Comparison of ENCODE assay signal across 9 cellular contexts in the genomic region with DNA sequence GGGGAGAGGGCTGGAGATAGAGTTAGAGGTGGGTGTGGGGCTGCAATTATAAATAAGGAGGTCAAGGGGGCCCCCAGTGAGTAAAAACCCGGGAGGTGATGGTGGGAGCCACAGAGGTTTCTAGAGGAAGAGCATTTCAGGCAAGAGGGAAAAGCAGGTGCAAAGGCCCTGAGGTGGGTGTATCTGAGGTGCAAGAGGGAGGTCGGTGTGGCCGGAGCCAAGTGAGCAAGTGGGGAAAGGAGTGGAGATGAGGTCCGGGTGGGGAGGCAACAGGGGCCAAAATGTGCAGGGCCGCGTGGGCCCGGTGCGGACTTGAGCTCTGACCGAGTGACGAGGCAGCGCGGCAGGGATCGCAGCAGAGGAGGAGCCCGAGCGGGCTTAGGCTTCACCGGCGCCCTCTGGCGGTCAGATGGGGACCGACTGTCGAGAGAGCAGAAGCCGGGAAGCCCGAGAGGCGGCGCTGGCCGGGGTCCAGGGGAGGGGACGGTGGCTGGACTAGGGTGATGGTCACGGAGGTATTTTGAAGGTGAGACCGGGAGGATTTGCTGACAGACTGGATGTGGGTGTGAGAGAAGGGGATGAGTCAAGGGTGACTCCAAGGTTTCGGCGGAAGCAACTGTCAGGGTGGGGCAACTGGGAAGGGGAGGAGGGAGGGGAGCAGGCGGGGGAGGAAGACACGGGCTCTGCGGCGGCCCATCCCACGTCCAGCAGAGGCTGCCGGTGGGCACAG. TPM values are rescaled to one million over a fixed set of nuclear protein-coding genes. Genes with fewer than 3 reads are reported as not detected.
DNase-seq lines count a peak whose midpoint lies in the region; ATAC-seq, FAIRE-seq and TF ChIP-seq lines count a peak whose summit lies in the region.
"Had no signal": no experiment of that assay in that cellular context is flagged by ENCODE, and none has a peak within 500 bp of the region (broad histone marks: within the 10 kb centered on the region; RNA-seq: fewer than 3 reads in every experiment).

No MANE protein-coding gene starts in this region.

- DNase-seq in CD8-positive, alpha-beta memory T cell, result peak; percentile 72 to 88 (median 80)
- DNase-seq in HT-29 (ENCODE audit: low spot score) (peak; percentile 98), NT2/D1 (ENCODE audit: low read depth, low spot score) (peak; percentile 63), endothelial cell of umbilical vein (ENCODE audit: low read depth, low spot score) (peak; percentile 74), midbrain (lab: John Stamatoyannopoulos, UW) (peak; percentile 75)
- peak; percentile 65 for DNase-seq in activated CD8-positive, alpha-beta memory T cell treated with anti-CD3 and anti-CD28 coated beads, Interleukin-2, amount 50 U/mL, for 24 hours (ENCODE audit: extremely low read depth)
- DNase-seq in stimulated activated CD8-positive, alpha-beta memory T cell treated with anti-CD3 and anti-CD28 coated beads, Interleukin-15, amount 100 ng/mL, for 4 hours (ENCODE audit: low read depth in 2 of 2), result peak; percentile 55 to 60

- peak overlapping the region; percentile 11 for H3K4me2 ChIP-seq in endothelial cell of umbilical vein (ENCODE audit: insufficient read depth, low read length)

- POLR2A ChIA-PET in CD8-positive, alpha-beta memory T cell (lab: Charles Lee), result interaction anchor here (0.6 kb wide), 1 partner anchor 57 kb away, joined by 3 read pairs; no protein-coding TSS in a partner anchor
- POLR2A ChIA-PET in endothelial cell of umbilical vein (lab: Charles Lee), result interaction anchor here (0.6 kb wide), 1 partner anchor 20 kb away, joined by 3 read pairs; no protein-coding TSS in a partner anchor

- TF ChIP-seq POLR2A in endothelial cell of umbilical vein (IDR thresholded peaks at IDR 0.05; ENCODE audit: low read depth, low read length), result no peak

- dilution Hi-C loops in endothelial cell of umbilical vein (cut with MboI; ENCODE audit: extremely low pct_ligation_motif_present, low sequenced_read_pairs), result no loop called here

- no peaks in the 10 kb centered on the region for H3K9me1 ChIP-seq in endothelial cell of umbilical vein (replicated peaks; ENCODE audit: control insufficient read depth, extremely low read depth, insufficient read depth, low read length)

- intact Hi-C loops in endothelial cell of umbilical vein (cut with micrococcal nuclease), result loop anchor here (1.0 kb wide), 1 partner anchor 83 kb away; no protein-coding TSS in a partner anchor

- H3K36me3 Mint-ChIP-seq in CD8-positive, alpha-beta memory T cell, result no peaks in the 10 kb centered on the region

- H3K4me3 ChIP-seq in CD8-positive, alpha-beta memory T cell (ENCODE audit: low read length), result peak overlapping the region; percentile 52
- peak overlapping the region; percentile 27 for H3K4me3 ChIP-seq in NT2/D1 (ENCODE audit: insufficient read length, low read depth)
- peak overlapping the region in 1 of 3 experiments; percentile 3 for H3K4me3 ChIP-seq in endothelial cell of umbilical vein (replicated peaks in 1 of 3; ENCODE audit: insufficient read depth in 1 of 3, low read depth in 1 of 3, low read length in 3 of 3)

- peak overlapping the region in 5 of 8 donors; percentile 11 to 78 (median 48) for H3K27ac Mint-ChIP-seq in CD8-positive, alpha-beta memory T cell

- no peak for ATAC-seq in GM21737 (IDR thresholded peaks at IDR 0.05; ENCODE audit: unreplicated experiment)

- peak overlapping the region; percentile 40 for H2AFZ ChIP-seq in endothelial cell of umbilical vein (ENCODE audit: low read depth, low read length)

- no peaks in the 10 kb centered on the region for H3K36me3 ChIP-seq in CD8-positive, alpha-beta memory T cell (ENCODE audit: insufficient read depth, low read length)
- H3K36me3 ChIP-seq in NT2/D1 (ENCODE audit: insufficient read depth, insufficient read length, low read length) (no peaks in the 10 kb centered on the region), endothelial cell of umbilical vein (ENCODE audit: control insufficient read depth in 2 of 2, extremely low read depth in 1 of 2, insufficient read depth in 2 of 2, low read length in 2 of 2) (no peaks in the 10 kb centered on the region)

- no peak overlapping the region for H3K27ac ChIP-seq in CD8-positive, alpha-beta memory T cell (ENCODE audit: low read depth, low read length)
- H3K27ac ChIP-seq in endothelial cell of umbilical vein (ENCODE audit: insufficient read depth, low read depth, low read length), result no peak overlapping the region

- H3K9me3 ChIP-seq in CD8-positive, alpha-beta memory T cell (ENCODE audit: low read length), result no peaks in the 10 kb centered on the region
- H3K9me3 ChIP-seq in NT2/D1 (ENCODE audit: insufficient read depth, low read length), result no peaks in the 10 kb centered on the region
- H3K9me3 ChIP-seq in endothelial cell of umbilical vein (replicated peaks; ENCODE audit: control insufficient read depth, insufficient read depth, low read length), result no peaks in the 10 kb centered on the region

- CTCF ChIA-PET in CD8-positive, alpha-beta memory T cell (lab: Charles Lee), result interaction anchor here (0.7 to 11.2 kb wide), 13 partner anchors 9 to 256 kb away, joined by 3 to 152 read pairs (median 3); a partner anchor contains a TSS
- CTCF ChIA-PET in endothelial cell of umbilical vein (lab: Charles Lee), result interaction anchor here (0.5 to 14.1 kb wide), 39 partner anchors 8 to 322 kb away, joined by 3 to 507 read pairs (median 4); a partner anchor contains a TSS

- H3K4me1 Mint-ChIP-seq in CD8-positive, alpha-beta memory T cell, result peaks cover 10 to 17% (median 15%) of the 10 kb centered on the region in 3 donors

- no TSS peak for BruUV-seq in endothelial cell of umbilical vein (replicated peaks; lab: Mats Ljungman, UMichigan)

- peak overlapping the region; percentile 44 for H3K9ac ChIP-seq in NT2/D1 (ENCODE audit: insufficient read length, low read depth)
- no peak overlapping the region for H3K9ac ChIP-seq in endothelial cell of umbilical vein (replicated peaks; ENCODE audit: extremely low read depth, insufficient read depth, low read length)

- H3K27me3 ChIP-seq in CD8-positive, alpha-beta memory T cell (ENCODE audit: insufficient read depth, low read length, poor library complexity, severe bottlenecking), result no peaks in the 10 kb centered on the region
- H3K27me3 ChIP-seq in NT2/D1 (ENCODE audit: insufficient read depth, insufficient read length) (no peaks in the 10 kb centered on the region), endothelial cell of umbilical vein (ENCODE audit: control insufficient read depth in 2 of 2, insufficient read depth in 2 of 2, low read length in 2 of 2) (no peaks in the 10 kb centered on the region)

- H3K4me1 ChIP-seq in CD8-positive, alpha-beta memory T cell (ENCODE audit: insufficient read depth, low read length), result peaks cover 6% of the 10 kb centered on the region
- H3K4me1 ChIP-seq in NT2/D1 (ENCODE audit: insufficient read depth, insufficient read length) (peaks cover 3% of the 10 kb centered on the region), endothelial cell of umbilical vein (ENCODE audit: control insufficient read depth, extremely low read depth, insufficient read depth, low read length) (no peaks in the 10 kb centered on the region)

- no peaks in the 10 kb centered on the region for H3K79me2 ChIP-seq in endothelial cell of umbilical vein (ENCODE audit: control insufficient read depth, insufficient read depth, low read length)

- H3K9me3 Mint-ChIP-seq in CD8-positive, alpha-beta memory T cell, result no peaks in the 10 kb centered on the region

- H3K4me3 Mint-ChIP-seq in CD8-positive, alpha-beta memory T cell, result peak overlapping the region; percentile 46 to 81 (median 65)

- H3K27me3 Mint-ChIP-seq in CD8-positive, alpha-beta memory T cell, result peaks cover 2 to 10% of the 10 kb centered on the region in 2 donors

- no peaks in the 10 kb centered on the region for H4K20me1 ChIP-seq in endothelial cell of umbilical vein (replicated peaks; ENCODE audit: control insufficient read depth, extremely low read depth, insufficient read depth, low read length)

- peak; percentile 84 for FAIRE-seq in endothelial cell of umbilical vein (lab: Jason Lieb, UNC)
- FAIRE-seq: TTC549 had no signal

- TF ChIP-seq CTCF in endothelial cell of umbilical vein (IDR thresholded peaks at IDR 0.05; ENCODE audit: extremely low read depth in 1 of 2, insufficient read depth in 1 of 2, low read depth in 1 of 2, low read length in 2 of 2), result peak; percentile 97 to 98

RNA-seq across cellular contexts. Expression of a gene that starts 17.7 kb away (rescaled TPM):
- total RNA-seq in CD8-positive, alpha-beta memory T cell, result not detected
- polyA plus RNA-seq in CD8-positive, alpha-beta memory T cell, result not detected
- 2.3 and 3.4 TPM in 2 replicates for total RNA-seq in HT-29 (2014; rRNA removed; shearing (Covaris generic))
- not detected in 2 replicates for total RNA-seq in endothelial cell of umbilical vein
- polyA plus RNA-seq in endothelial cell of umbilical vein, result not detected in 2 replicates
- not detected in 2 replicates for polyA plus RNA-seq in endothelial cell of umbilical vein (2011; cell fraction: cytosol; rRNA removed)
- polyA plus RNA-seq in endothelial cell of umbilical vein (2011; cell fraction: nucleus; rRNA removed), result not detected in 2 replicates
- polyA plus RNA-seq in endothelial cell of umbilical vein (2012), result not detected in 2 replicates
- polyA minus RNA-seq in endothelial cell of umbilical vein, result not detected in 2 replicates
- polyA minus RNA-seq in endothelial cell of umbilical vein (2011; cell fraction: cytosol; rRNA and poly(A)+ RNA removed), result not detected
- not detected in 2 replicates for polyA minus RNA-seq in endothelial cell of umbilical vein (2011; cell fraction: nucleus; rRNA and poly(A)+ RNA removed)

RNA-seq across cellular contexts. Expression of a gene that starts 26.0 kb away (rescaled TPM):
- 1 to 10 TPM; 3.7 to 5.4 TPM for total RNA-seq in CD8-positive, alpha-beta memory T cell
- not detected for polyA plus RNA-seq in CD8-positive, alpha-beta memory T cell
- total RNA-seq in HT-29 (2014; rRNA removed; shearing (Covaris generic)), result 15.9 and 18.5 TPM in 2 replicates
- total RNA-seq in endothelial cell of umbilical vein, result 1.7 and 3.5 TPM in 2 replicates
- polyA plus RNA-seq in endothelial cell of umbilical vein, result 0.04 and 0.10 TPM in 2 replicates
- polyA plus RNA-seq in endothelial cell of umbilical vein (2011; cell fraction: cytosol; rRNA removed), result not detected in 2 replicates
- polyA plus RNA-seq in endothelial cell of umbilical vein (2011; cell fraction: nucleus; rRNA removed), result 0.76 and 1.0 TPM in 2 replicates
- not detected in 2 replicates for polyA plus RNA-seq in endothelial cell of umbilical vein (2012)
- 0.59 and 0.63 TPM in 2 replicates for polyA minus RNA-seq in endothelial cell of umbilical vein
- polyA minus RNA-seq in endothelial cell of umbilical vein (2011; cell fraction: cytosol; rRNA and poly(A)+ RNA removed), result not detected
- polyA minus RNA-seq in endothelial cell of umbilical vein (2011; cell fraction: nucleus; rRNA and poly(A)+ RNA removed), result 0.91 and 4.4 TPM in 2 replicates

RNA-seq across cellular contexts. Expression of a gene that starts 30.1 kb away (rescaled TPM):
- 1,000 to 10,000 TPM; 1,778 to 1,810 TPM for total RNA-seq in CD8-positive, alpha-beta memory T cell
- 1,821 TPM for polyA plus RNA-seq in CD8-positive, alpha-beta memory T cell
- total RNA-seq in HT-29 (2014; rRNA removed; shearing (Covaris generic)), result 6,271 and 6,382 TPM in 2 replicates
- 1,402 and 1,407 TPM in 2 replicates for total RNA-seq in endothelial cell of umbilical vein
- 2,154 and 2,376 TPM in 2 replicates for polyA plus RNA-seq in endothelial cell of umbilical vein
- 1,380 and 1,833 TPM in 2 replicates for polyA plus RNA-seq in endothelial cell of umbilical vein (2011; cell fraction: cytosol; rRNA removed)
- polyA plus RNA-seq in endothelial cell of umbilical vein (2011; cell fraction: nucleus; rRNA removed), result 597 and 638 TPM in 2 replicates
- polyA plus RNA-seq in endothelial cell of umbilical vein (2012), result 1,901 and 3,069 TPM in 2 replicates
- 547 and 582 TPM in 2 replicates for polyA minus RNA-seq in endothelial cell of umbilical vein
- polyA minus RNA-seq in endothelial cell of umbilical vein (2011; cell fraction: cytosol; rRNA and poly(A)+ RNA removed), result 814 TPM
- polyA minus RNA-seq in endothelial cell of umbilical vein (2011; cell fraction: nucleus; rRNA and poly(A)+ RNA removed), result 103 and 151 TPM in 2 replicates

RNA-seq across cellular contexts. Expression of a gene that starts 30.5 kb away (rescaled TPM):
- 10 to 100 TPM; 37.5 to 38.5 TPM for total RNA-seq in CD8-positive, alpha-beta memory T cell
- polyA plus RNA-seq in CD8-positive, alpha-beta memory T cell, result 10.2 TPM
- total RNA-seq in HT-29 (2014; rRNA removed; shearing (Covaris generic)), result 114 and 115 TPM in 2 replicates
- total RNA-seq in endothelial cell of umbilical vein, result 30.5 and 31.1 TPM in 2 replicates
- polyA plus RNA-seq in endothelial cell of umbilical vein, result 20.2 and 23.4 TPM in 2 replicates
- 8.2 and 10.7 TPM in 2 replicates for polyA plus RNA-seq in endothelial cell of umbilical vein (2011; cell fraction: cytosol; rRNA removed)
- 26.2 and 26.5 TPM in 2 replicates for polyA plus RNA-seq in endothelial cell of umbilical vein (2011; cell fraction: nucleus; rRNA removed)
- polyA plus RNA-seq in endothelial cell of umbilical vein (2012), result 9.2 and 11.3 TPM in 2 replicates
- polyA minus RNA-seq in endothelial cell of umbilical vein, result 11.7 and 14.6 TPM in 2 replicates
- 10.9 TPM for polyA minus RNA-seq in endothelial cell of umbilical vein (2011; cell fraction: cytosol; rRNA and poly(A)+ RNA removed)
- polyA minus RNA-seq in endothelial cell of umbilical vein (2011; cell fraction: nucleus; rRNA and poly(A)+ RNA removed), result 14.6 and 21.1 TPM in 2 replicates

RNA-seq across cellular contexts. Expression of a gene that starts 36.9 kb away (rescaled TPM):
- not detected for total RNA-seq in CD8-positive, alpha-beta memory T cell
- not detected for polyA plus RNA-seq in CD8-positive, alpha-beta memory T cell
- 48.6 and 55.3 TPM in 2 replicates for total RNA-seq in HT-29 (2014; rRNA removed; shearing (Covaris generic))
- not detected in 2 replicates for total RNA-seq in endothelial cell of umbilical vein
- not detected in 2 replicates for polyA plus RNA-seq in endothelial cell of umbilical vein
- not detected in 2 replicates for polyA plus RNA-seq in endothelial cell of umbilical vein (2011; cell fraction: cytosol; rRNA removed)
- polyA plus RNA-seq in endothelial cell of umbilical vein (2011; cell fraction: nucleus; rRNA removed), result not detected in 2 replicates
- 0.19 and 0.20 TPM in 2 replicates for polyA plus RNA-seq in endothelial cell of umbilical vein (2012)
- not detected in 2 replicates for polyA minus RNA-seq in endothelial cell of umbilical vein
- polyA minus RNA-seq in endothelial cell of umbilical vein (2011; cell fraction: cytosol; rRNA and poly(A)+ RNA removed), result not detected
- not detected in 2 replicates for polyA minus RNA-seq in endothelial cell of umbilical vein (2011; cell fraction: nucleus; rRNA and poly(A)+ RNA removed)
